Comparison of ENCODE assay signal across 14 cellular contexts in the genomic region with DNA sequence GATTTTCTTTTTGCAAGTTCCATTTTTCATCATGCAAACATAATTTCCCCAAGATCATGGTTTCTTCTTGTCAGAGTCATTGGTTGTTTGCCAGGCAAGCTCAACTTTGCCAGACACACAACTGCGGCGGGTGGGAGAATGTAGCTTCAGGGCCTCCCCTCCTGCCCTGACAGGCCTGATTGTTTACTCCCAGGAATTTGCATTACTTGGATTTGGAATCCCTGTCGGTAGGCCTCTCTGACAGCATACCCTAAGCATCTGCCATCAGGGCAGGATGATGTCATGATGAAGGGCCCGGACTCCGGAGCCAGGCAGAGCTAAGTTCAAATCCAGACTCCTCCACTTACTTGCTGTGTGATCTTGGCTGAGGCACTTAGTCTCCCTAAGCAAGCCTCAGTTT. TPM values are rescaled to one million over a fixed set of nuclear protein-coding genes. Genes with fewer than 3 reads are reported as not detected.
DNase-seq lines count a peak whose midpoint lies in the region; ATAC-seq and TF ChIP-seq lines count a peak whose summit lies in the region.
"Had no signal": no experiment of that assay in that cellular context is flagged by ENCODE, and none has a peak within 500 bp of the region (broad histone marks: within the 10 kb centered on the region; RNA-seq: fewer than 3 reads in every experiment).

No MANE protein-coding gene starts in this region.

- 93% methylated on average over 5 of the region's 5 CpGs for WGBS in thymus
- 64 to 79% (median 72%) methylated on average over 5 of the region's 5 CpGs for WGBS in heart left ventricle, 4 donors

- TF ChIP-seq CTCF in foreskin fibroblast (IDR thresholded peaks at IDR 0.05; ENCODE audit: low read depth, low read length) (no peak), heart left ventricle (IDR thresholded peaks at IDR 0.05) (no peak)

- no peaks in the 10 kb centered on the region for H3K9me3 ChIP-seq in thymus (ENCODE audit: control insufficient read depth)
- no peaks in the 10 kb centered on the region for H3K9me3 ChIP-seq in heart left ventricle
- H3K9me3 ChIP-seq: HAP-1 had no signal

- POLR2A ChIA-PET in HEK293T (lab: Yijun Ruan, JAX) = interaction anchor here (1.0 kb wide), 1 partner anchor 77 kb away, joined by 3 read pairs; a partner anchor contains a TSS

- intact Hi-C loops in heart left ventricle (cut with DNase I) = loop anchor here in 8 of 10 donors (10.0 kb wide), 6 partner anchors 160 to 430 kb away; a partner anchor contains a TSS

- H3K4me1 ChIP-seq in thymus (ENCODE audit: control insufficient read depth, insufficient read depth, low read length) (no peaks in the 10 kb centered on the region), heart left ventricle (peaks cover 0 to 18% (median 1%) of the 10 kb centered on the region in 12 donors)
- H3K4me1 ChIP-seq: HAP-1 had no signal

- ATAC-seq in heart left ventricle (no peak), HG03280 (IDR thresholded peaks at IDR 0.05; ENCODE audit: unreplicated experiment) (no peak)
- ATAC-seq: activated CD8-positive, alpha-beta memory T cell treated with anti-CD3 and anti-CD28 coated beads, Interleukin-2, amount 10 ng/mL, durations not matched to agents 7 days and 5 days; GM12878 had no signal

- no peak for TF ChIP-seq POLR2A in heart left ventricle (IDR thresholded peaks at IDR 0.05)

- no peaks in the 10 kb centered on the region for H3K36me3 ChIP-seq in thymus (ENCODE audit: control insufficient read depth, insufficient read depth)
- no peaks in the 10 kb centered on the region for H3K36me3 ChIP-seq in heart left ventricle
- H3K36me3 ChIP-seq: HAP-1 had no signal

- H3K27me3 ChIP-seq in thymus (ENCODE audit: control insufficient read depth, insufficient read depth) (no peaks in the 10 kb centered on the region), heart left ventricle (no peaks in the 10 kb centered on the region)

- DNase-seq in HCEC 1CT (peak; percentile 83), amniotic epithelial cell (ENCODE audit: low read depth) (peak; percentile 98), foreskin fibroblast (peak; percentile 81 to 91), heart left ventricle (no peak), HEK293T (ENCODE audit: extremely low spot score) (no peak)
- DNase-seq: activated CD8-positive, alpha-beta memory T cell treated with anti-CD3 and anti-CD28 coated beads, Interleukin-2, amount 10 ng/mL, durations not matched to agents 7 days and 5 days; NCI-H1105 treated with DMSO at 0.1 percent for 48 hours; NCI-H526 treated with DMSO at 0.1 percent for 48 hours; nephron progenitor cell; Right ventricle myocardium superior had no signal

- H3K27ac ChIP-seq in thymus (ENCODE audit: low read depth) (peak overlapping the region; percentile 42), heart left ventricle (no peak overlapping the region)

- CTCF ChIA-PET in HEK293T (lab: Yijun Ruan, JAX) = interaction anchor here (0.7 to 0.8 kb wide), 2 partner anchors 16 to 29 kb away, joined by 3 to 5 read pairs; no protein-coding TSS in a partner anchor

- H3K4me3 ChIP-seq in foreskin fibroblast (ENCODE audit: low read depth in 1 of 2, low read length in 2 of 2) (no peak overlapping the region), thymus (ENCODE audit: low read length) (no peak overlapping the region), heart left ventricle (no peak overlapping the region)
- H3K4me3 ChIP-seq: GM12878, HAP-1 had no signal

TF ChIP-seq in HEK293T, 16 proteins besides CTCF, POLR2A, EP300 and RAD21:
- TF ChIP-seq CTBP1 (IDR thresholded peaks at IDR 0.05; ENCODE audit: borderline replicate concordance) (no peak), ELF4 (IDR thresholded peaks at IDR 0.05) (no peak), LEF1 (IDR thresholded peaks at IDR 0.05; ENCODE audit: borderline replicate concordance) (no peak), BHLHE40 (IDR thresholded peaks at IDR 0.05; ENCODE audit: borderline replicate concordance) (no peak), ARNT (IDR thresholded peaks at IDR 0.05) (no peak), SUZ12 (IDR thresholded peaks at IDR 0.05) (no peak), FOXA1 (IDR thresholded peaks at IDR 0.05) (no peak), NFRKB (IDR thresholded peaks at IDR 0.05) (no peak), L3MBTL2 (conservative IDR thresholded peaks at IDR 0.05) (no peak), FOXK2 (IDR thresholded peaks at IDR 0.05) (no peak)
- TF ChIP-seq, protein P1, sequence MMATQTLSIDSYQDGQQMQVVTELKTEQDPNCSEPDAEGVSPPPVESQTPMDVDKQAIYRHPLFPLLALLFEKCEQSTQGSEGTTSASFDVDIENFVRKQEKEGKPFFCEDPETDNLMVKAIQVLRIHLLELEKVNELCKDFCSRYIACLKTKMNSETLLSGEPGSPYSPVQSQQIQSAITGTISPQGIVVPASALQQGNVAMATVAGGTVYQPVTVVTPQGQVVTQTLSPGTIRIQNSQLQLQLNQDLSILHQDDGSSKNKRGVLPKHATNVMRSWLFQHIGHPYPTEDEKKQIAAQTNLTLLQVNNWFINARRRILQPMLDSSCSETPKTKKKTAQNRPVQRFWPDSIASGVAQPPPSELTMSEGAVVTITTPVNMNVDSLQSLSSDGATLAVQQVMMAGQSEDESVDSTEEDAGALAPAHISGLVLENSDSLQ (IDR thresholded peaks at IDR 0.05) = no peak
TF ChIP-seq in HEK293T: peak in this region for 0.

RNA-seq across cellular contexts. Expression of a gene that starts 15.0 kb away (rescaled TPM):
- polyA plus RNA-seq in thymus (4,031 TPM), heart left ventricle (1,000 to 10,000 TPM; 1,822 to 3,474 TPM)
- total RNA-seq in heart left ventricle = 1,000 to 10,000 TPM; 1,031 to 1,428 (median 1,294) TPM

RNA-seq across cellular contexts. Expression of a gene that starts 21.8 kb away (rescaled TPM):
- polyA plus RNA-seq in thymus = 2,730 TPM
- 1,000 to 10,000 TPM in 2 of 9 donors, 100 to 1,000 TPM in 7; 139 to 2,756 (median 300) TPM for total RNA-seq in heart left ventricle
- 100 to 1,000 TPM; 147 to 208 TPM for polyA plus RNA-seq in heart left ventricle

Comparison
In these comparisons a context has a peak if more than half of its experiments do, and no peak if none do; other contexts are left out.
1. DNase-seq: peak in HCEC 1CT (single experiment), amniotic epithelial cell (single experiment) and foreskin fibroblast (2 of 2); none in heart left ventricle (0 of 5) and HEK293T (single experiment).
2. RNA of a gene that starts 21.8 kb away (polyA plus RNA-seq): 2,730 TPM in thymus (single experiment); 147 to 208 TPM in heart left ventricle; every median in the first group is over 10 times any median in the second.